ENCODE assay signal across 12 cellular contexts in genomic region chr9:16721972-16722371, GRCh38.
A peak's percentile ranks its signal among the peaks of the same experiment; 100 is the strongest.
DNase-seq lines count a peak whose midpoint lies in the region; ATAC-seq, FAIRE-seq and TF ChIP-seq lines count a peak whose summit lies in the region.
"Had no signal": no experiment of that assay in that cellular context is flagged by ENCODE, and none has a peak within 500 bp of the region (broad histone marks: within the 10 kb centered on the region; RNA-seq: fewer than 3 reads in every experiment).

No MANE protein-coding gene starts in this region.

- no peaks in the 10 kb centered on the region for H3K9me3 ChIP-seq in lower lobe of right lung
- H3K9me3 ChIP-seq in tibial nerve: no peaks in the 10 kb centered on the region

- peak; percentile 71 to 83 for ATAC-seq in lower lobe of right lung
- no peak for ATAC-seq in HG03521 (IDR thresholded peaks at IDR 0.05; ENCODE audit: unreplicated experiment)
- ATAC-seq in HG03039 (IDR thresholded peaks at IDR 0.05; ENCODE audit: unreplicated experiment): no peak
- ATAC-seq: activated CD8-positive, alpha-beta T cell treated with anti-CD3 and anti-CD28 coated beads for 36 hours had no signal

- H3K36me3 ChIP-seq in lower lobe of right lung: no peaks in the 10 kb centered on the region
- no peaks in the 10 kb centered on the region for H3K36me3 ChIP-seq in tibial nerve

- H3K4me1 ChIP-seq in lower lobe of right lung (peaks cover 5% of the 10 kb centered on the region), tibial nerve (peaks cover 0 to 20% (median 3%) of the 10 kb centered on the region in 4 donors)

- TF ChIP-seq CTCF in lower lobe of right lung (IDR thresholded peaks at IDR 0.05) (no peak), tibial nerve (IDR thresholded peaks at IDR 0.05) (no peak)

- intact Hi-C loops in lower lobe of right lung (cut with DNase I): no loop called here

- no peak overlapping the region for H3K27ac ChIP-seq in lower lobe of right lung
- peak overlapping the region; percentile 24 to 94 (median 78) for H3K27ac ChIP-seq in tibial nerve

- FAIRE-seq in HTR-8/SVneo (lab: Jason Lieb, UNC): no peak

- DNase-seq in NCI-H460 (ENCODE audit: extremely low read depth, low read depth) (peak; percentile 74), dermis blood vessel endothelial cell (peak; percentile 28), lower lobe of right lung (no peak), tibial nerve (ENCODE audit: low spot score in 2 of 2) (peak; percentile 55 to 82), retina (no peak), HTR-8/SVneo (ENCODE audit: insufficient read length, low spot score) (no peak)
- DNase-seq: activated CD8-positive, alpha-beta T cell treated with anti-CD3 and anti-CD28 coated beads for 36 hours; amygdala; Kasumi-1; stimulated activated CD4-positive, alpha-beta T cell treated with anti-CD3 and anti-CD28 coated beads, Interleukin-12 subunit alpha, Interleukin-12 subunit beta, amount 100 ng/mL, for 4 hours had no signal

- no peaks in the 10 kb centered on the region for H3K27me3 ChIP-seq in lower lobe of right lung (ENCODE audit: low read depth)
- H3K27me3 ChIP-seq in tibial nerve: no peaks in the 10 kb centered on the region

- peak in 1 of 2 donors; percentile 94 for TF ChIP-seq EP300 in tibial nerve (IDR thresholded peaks at IDR 0.05)

- WGBS in tibial nerve, 2 donors: 53 to 62% methylated on average over 6 of the region's 6 CpGs

- no peak overlapping the region for H3K4me3 ChIP-seq in lower lobe of right lung
- no peak overlapping the region for H3K4me3 ChIP-seq in tibial nerve

- peak; percentile 7 to 47 for TF ChIP-seq POLR2A in tibial nerve (IDR thresholded peaks at IDR 0.05)

Comparison
In these comparisons a context has a peak if more than half of its experiments do, and no peak if none do; other contexts are left out.
1. DNase-seq: peak in NCI-H460 (single experiment), dermis blood vessel endothelial cell (single experiment) and tibial nerve (2 of 2); none in lower lobe of right lung (single experiment), retina (single experiment) and HTR-8/SVneo (single experiment).
2. ATAC-seq: peak in lower lobe of right lung (2 of 2); none in HG03521 (single experiment) and HG03039 (single experiment).